ENCODE assay signal across 8 cellular contexts in genomic region chr13:79451500-79451962, GRCh38. TPM values are rescaled to one million over a fixed set of nuclear protein-coding genes. Genes with fewer than 3 reads are reported as not detected.
DNase-seq lines count a peak whose midpoint lies in the region; ATAC-seq and TF ChIP-seq lines count a peak whose summit lies in the region.

No MANE protein-coding gene starts in this region.

- H4K20me1 ChIP-seq in osteoblast (ENCODE audit: insufficient read depth, low read length), result no peaks in the 10 kb centered on the region

- no peaks in the 10 kb centered on the region for H3K36me3 Mint-ChIP-seq in CD8-positive, alpha-beta memory T cell
- no peaks in the 10 kb centered on the region for H3K36me3 Mint-ChIP-seq in WTC11

- peak overlapping the region; percentile 47 for H2AFZ ChIP-seq in osteoblast (ENCODE audit: low read length)

- TF ChIP-seq POLR2A in lower leg skin (IDR thresholded peaks at IDR 0.05), result no peak

- no peaks in the 10 kb centered on the region for H3K9me3 ChIP-seq in CD8-positive, alpha-beta memory T cell (ENCODE audit: low read length)
- no peaks in the 10 kb centered on the region for H3K9me3 ChIP-seq in osteoblast (ENCODE audit: low read depth, low read length)

- no peaks in the 10 kb centered on the region for H3K9me3 Mint-ChIP-seq in CD8-positive, alpha-beta memory T cell
- H3K9me3 Mint-ChIP-seq in WTC11, result no peaks in the 10 kb centered on the region

- no peaks in the 10 kb centered on the region for H3K36me3 ChIP-seq in CD8-positive, alpha-beta memory T cell (ENCODE audit: insufficient read depth, low read length)
- H3K36me3 ChIP-seq in osteoblast (ENCODE audit: insufficient read depth, low read length), result no peaks in the 10 kb centered on the region

- H3K79me2 ChIP-seq in osteoblast (ENCODE audit: insufficient read depth, low read length), result no peaks in the 10 kb centered on the region

- TF ChIP-seq CTCF in HL-60 (IDR thresholded peaks at IDR 0.05; ENCODE audit: insufficient read depth, low read length) (no peak), WTC11 (IDR thresholded peaks at IDR 0.05) (no peak), osteoblast (IDR thresholded peaks at IDR 0.05; ENCODE audit: extremely low read depth, low read depth, low read length) (no peak), lower leg skin (IDR thresholded peaks at IDR 0.05) (no peak)

- peaks cover 32 to 60% (median 49%) of the 10 kb centered on the region in 3 donors for H3K4me1 Mint-ChIP-seq in CD8-positive, alpha-beta memory T cell
- peaks cover 20% of the 10 kb centered on the region for H3K4me1 Mint-ChIP-seq in WTC11

- H3K4me3 ChIP-seq in CD8-positive, alpha-beta memory T cell (ENCODE audit: low read length), result no peak overlapping the region
- H3K4me3 ChIP-seq in HL-60 (replicated peaks; ENCODE audit: insufficient read depth, low read length) (no peak overlapping the region), osteoblast (ENCODE audit: insufficient read depth, low read length) (no peak overlapping the region), lower leg skin (ENCODE audit: low read depth, poor library complexity, severe bottlenecking) (no peak overlapping the region)

- peak overlapping the region; percentile 62 for H3K4me2 ChIP-seq in osteoblast (ENCODE audit: insufficient read depth, low read length)

- H3K27ac ChIP-seq in CD8-positive, alpha-beta memory T cell (ENCODE audit: low read depth, low read length), result no peak overlapping the region
- H3K27ac ChIP-seq in HL-60 (replicated peaks) (no peak overlapping the region; the same call in none of the 2 replicates), caudate nucleus (ENCODE audit: low read depth, low read length) (no peak overlapping the region), osteoblast (ENCODE audit: low read depth, low read length) (peak overlapping the region; percentile 93)

- POLR2A ChIA-PET in CD8-positive, alpha-beta memory T cell (lab: Charles Lee), result no interaction called here
- POLR2A ChIA-PET in WTC11 (lab: Charles Lee), result no interaction called here

- 30 to 39% methylated on average over 3 of the region's 3 CpGs for WGBS in lower leg skin, 2 donors

- no peaks in the 10 kb centered on the region for H3K27me3 ChIP-seq in CD8-positive, alpha-beta memory T cell (ENCODE audit: insufficient read depth, low read length, poor library complexity, severe bottlenecking)
- H3K27me3 ChIP-seq in HL-60 (ENCODE audit: insufficient read depth, poor library complexity, severe bottlenecking) (no peaks in the 10 kb centered on the region), osteoblast (ENCODE audit: insufficient read depth, low read length) (no peaks in the 10 kb centered on the region)

- peak overlapping the region in 7 of 8 donors; percentile 70 to 96 (median 91) for H3K27ac Mint-ChIP-seq in CD8-positive, alpha-beta memory T cell
- no peak overlapping the region for H3K27ac Mint-ChIP-seq in WTC11

- intact Hi-C loops in lower leg skin (cut with DNase I; ENCODE audit: low total_unique reads), result no loop called here

- CTCF ChIA-PET in CD8-positive, alpha-beta memory T cell (lab: Charles Lee), result interaction anchor here (1.1 to 1.6 kb wide), 2 partner anchors 30 to 46 kb away, joined by 4 read pairs; partner anchors contain the start of genes NDFIP2 and RBM26
- CTCF ChIA-PET in WTC11 (lab: Charles Lee), result interaction anchor here (1.3 kb wide), 1 partner anchor 27 kb away, joined by 7 read pairs; no protein-coding TSS in a partner anchor

- peaks cover 34% of the 10 kb centered on the region for H3K4me1 ChIP-seq in CD8-positive, alpha-beta memory T cell (ENCODE audit: insufficient read depth, low read length)
- H3K4me1 ChIP-seq in osteoblast (ENCODE audit: insufficient read depth, low read length), result peaks cover 27% of the 10 kb centered on the region

- ATAC-seq in GM21515 (IDR thresholded peaks at IDR 0.05; ENCODE audit: unreplicated experiment), result peak; percentile 99
- ATAC-seq in WTC11, result peak; percentile 94

- H3K27me3 Mint-ChIP-seq in CD8-positive, alpha-beta memory T cell, result no peaks in the 10 kb centered on the region
- H3K27me3 Mint-ChIP-seq in WTC11 (ENCODE audit: low read depth), result no peaks in the 10 kb centered on the region

- H3K4me3 Mint-ChIP-seq in CD8-positive, alpha-beta memory T cell, result peak overlapping the region in 6 of 7 donors; percentile 35 to 81 (median 52)
- H3K4me3 Mint-ChIP-seq in WTC11, result no peak overlapping the region

- DNase-seq in CD8-positive, alpha-beta memory T cell, result peak; percentile 62 to 93 (median 77)
- DNase-seq in HL-60 (ENCODE audit: low read depth in 1 of 2, low spot score in 1 of 2) (peak; percentile 72 to 91), WTC11 (ENCODE audit: low spot score) (peak; percentile 19), caudate nucleus (lab: John Stamatoyannopoulos, UW) (peak in 38 of 61 donors; percentile 1 to 90 (median 24)), osteoblast (ENCODE audit: insufficient read length, low spot score, missing footprints) (peak; percentile 90), lower leg skin (ENCODE audit: low spot score in 2 of 2) (no peak), DMS153 (lab: John Stamatoyannopoulos, UW) (no peak)

TF ChIP-seq in WTC11, 78 proteins besides CTCF, POLR2A, EP300 and RAD21:
- no peak for TF ChIP-seq PREB (CRISPR knock-in tag; IDR thresholded peaks at IDR 0.05; ENCODE audit: borderline replicate concordance)
- no peak for TF ChIP-seq ZNF512 (CRISPR knock-in tag; IDR thresholded peaks at IDR 0.05; ENCODE audit: borderline replicate concordance)
- TF ChIP-seq RELA (CRISPR knock-in tag; IDR thresholded peaks at IDR 0.05; ENCODE audit: borderline replicate concordance), result no peak
- TF ChIP-seq OVOL2 (CRISPR knock-in tag; IDR thresholded peaks at IDR 0.05; ENCODE audit: borderline replicate concordance), result no peak
- TF ChIP-seq USF1 (CRISPR knock-in tag; IDR thresholded peaks at IDR 0.05), result no peak
- TF ChIP-seq ZNF263 (CRISPR knock-in tag; IDR thresholded peaks at IDR 0.05; ENCODE audit: low read depth), result no peak
- no peak for TF ChIP-seq JUN (CRISPR knock-in tag; IDR thresholded peaks at IDR 0.05)
- TF ChIP-seq ZNF219 (CRISPR knock-in tag; IDR thresholded peaks at IDR 0.05; ENCODE audit: borderline replicate concordance), result no peak
- TF ChIP-seq USF2 (CRISPR knock-in tag; IDR thresholded peaks at IDR 0.05), result no peak

RNA-seq across cellular contexts. Expression of gene NDFIP2, which starts 29.4 kb away (rescaled TPM):
- total RNA-seq in CD8-positive, alpha-beta memory T cell, result 100 to 1,000 TPM in 1 of 2 experiments, 10 to 100 TPM in 1; 94.4 to 102 TPM
- polyA plus RNA-seq in CD8-positive, alpha-beta memory T cell, result 5.6 TPM
- total RNA-seq in WTC11 (2021) (23.1 to 28.1 TPM (median 26.6 TPM) in 3 replicates), osteoblast (47.1 and 56.5 TPM in 2 replicates), lower leg skin (10 to 100 TPM; 78.6 to 83.2 (median 80.7) TPM)

RNA-seq across cellular contexts. Expression of gene RBM26, which starts 45.5 kb away (rescaled TPM):
- 10 to 100 TPM; 59.4 to 61.7 TPM for total RNA-seq in CD8-positive, alpha-beta memory T cell
- 15.8 TPM for polyA plus RNA-seq in CD8-positive, alpha-beta memory T cell
- total RNA-seq in WTC11 (2021) (57.7 to 64.1 TPM (median 59.0 TPM) in 3 replicates), osteoblast (32.7 and 35.5 TPM in 2 replicates), lower leg skin (10 to 100 TPM; 23.5 to 29.6 (median 28.8) TPM)

Comparison
In these comparisons a context has a peak if more than half of its experiments do, and no peak if none do; other contexts are left out.
1. DNase-seq: peak in CD8-positive, alpha-beta memory T cell (5 of 5), HL-60 (2 of 2), WTC11 (single experiment), caudate nucleus (38 of 61) and osteoblast (single experiment); none in lower leg skin (0 of 2) and DMS153 (single experiment).